ENCODE assay signal across 8 cellular contexts in genomic region chr10:42177793-42178689, GRCh38.
DNase-seq lines count a peak whose midpoint lies in the region; FAIRE-seq and TF ChIP-seq lines count a peak whose summit lies in the region.
"Not testable (repeated sequence)": the region's sequence is repeated elsewhere in the genome, so short reads cannot be mapped to it uniquely, and the experiment has no call there.

No MANE protein-coding gene starts in this region.

- not testable (repeated sequence) for H3K56ac ChIP-seq in H1 (replicated peaks; ENCODE audit: insufficient read length, low read depth, low read length)

- H4K20me1 ChIP-seq in Karpas-422 (ENCODE audit: insufficient read depth, low read depth, low read length); H1 (replicated peaks in 1 of 2; ENCODE audit: control insufficient read depth in 1 of 2, insufficient read depth in 2 of 2, low read length in 2 of 2): not testable (repeated sequence)

- H3K23me2 ChIP-seq in H1 (ENCODE audit: low read depth, low read length): not testable (repeated sequence)

- not testable (repeated sequence) for H3K27ac Mint-ChIP-seq in activated naive CD8-positive, alpha-beta T cell

- H3K79me2 ChIP-seq in Karpas-422 (ENCODE audit: low read length); H1 (ENCODE audit: control insufficient read depth in 1 of 2, insufficient read depth in 2 of 2, low read length in 2 of 2): not testable (repeated sequence)

- peaks cover 50% of the 10 kb centered on the region for H3K27me3 Mint-ChIP-seq in activated naive CD8-positive, alpha-beta T cell

- not testable (repeated sequence) for H2BK15ac ChIP-seq in H1 (ENCODE audit: low read length)

- not testable (repeated sequence) for H4K8ac ChIP-seq in H1 (ENCODE audit: extremely low read depth, insufficient read depth, low read length)

- not testable (repeated sequence) for H3K27me3 ChIP-seq in Karpas-422 (ENCODE audit: low read length); H1 (replicated peaks in 1 of 4; ENCODE audit: control insufficient read depth in 3 of 4, extremely low read depth in 1 of 4, insufficient read depth in 3 of 4, low read length in 3 of 4)

- H3K36me3 Mint-ChIP-seq in activated naive CD8-positive, alpha-beta T cell: not testable (repeated sequence)

- CTCF ChIA-PET in RWPE1 (lab: Yijun Ruan, JAX): interaction anchor here (0.6 kb wide), 1 partner anchor 595 kb away, joined by 4 read pairs; no protein-coding TSS in a partner anchor
- CTCF ChIA-PET in H1 (lab: Charles Lee; ENCODE audit: partially characterized antibody): not testable (repeated sequence)

- H2BK120ac ChIP-seq in H1 (replicated peaks; ENCODE audit: low read depth, low read length): not testable (repeated sequence)

- not testable (repeated sequence) for H2BK5ac ChIP-seq in H1 (ENCODE audit: low read depth, low read length)

- not testable (repeated sequence) for H3K36me3 ChIP-seq in Karpas-422 (ENCODE audit: insufficient read depth, low read length); H1 (ENCODE audit: control insufficient read depth in 2 of 4, insufficient read depth in 4 of 4, low read length in 3 of 4)

- not testable (repeated sequence) for H2BK20ac ChIP-seq in H1 (ENCODE audit: low read length)

- H3K9me2 ChIP-seq in Karpas-422 (replicated peaks; ENCODE audit: insufficient read depth, low read length): not testable (repeated sequence)

- FAIRE-seq in H1 (lab: Jason Lieb, UNC): not testable (repeated sequence)

- not testable (repeated sequence) for H3K9ac ChIP-seq in Karpas-422 (ENCODE audit: low read length); H1 (replicated peaks in 1 of 4; ENCODE audit: extremely low read depth in 1 of 4, low read depth in 3 of 4, low read length in 3 of 4)

- H2BK12ac ChIP-seq in H1 (ENCODE audit: low read depth, low read length): not testable (repeated sequence)

- H3K4ac ChIP-seq in H1 (replicated peaks; ENCODE audit: insufficient read length, low read depth, low read length): not testable (repeated sequence)

- H3K79me1 ChIP-seq in H1 (ENCODE audit: low read depth, low read length): not testable (repeated sequence)

- H3K18ac ChIP-seq in H1 (ENCODE audit: extremely low read depth, low read length): not testable (repeated sequence)

- not testable (repeated sequence) for TF ChIP-seq EP300 in H1 (IDR thresholded peaks at IDR 0.05; ENCODE audit: borderline replicate concordance in 1 of 2, low read depth in 2 of 2, low read length in 2 of 2)

- H3K9me3 ChIP-seq in Karpas-422 (ENCODE audit: low read length): not testable (repeated sequence)
- peaks cover 0 to 33% of the 10 kb centered on the region in 2 experiments; a peak in 2 of 4 replicates for H3K9me3 ChIP-seq in H1 (ENCODE audit: insufficient read depth in 2 of 2, low read depth in 1 of 2, low read length in 1 of 2)

- H3K4me1 Mint-ChIP-seq in activated naive CD8-positive, alpha-beta T cell (ENCODE audit: low read depth): not testable (repeated sequence)

- H4K5ac ChIP-seq in H1 (ENCODE audit: insufficient read length, low read depth, low read length): not testable (repeated sequence)

- 85% methylated on average over 3 of the region's 30 CpGs; no CpG with 5 or more reads in 1 of the 2 experiments for WGBS in H1 (ENCODE audit: extremely low coverage in 1 of 2, insufficient coverage in 1 of 2, insufficient read length in 1 of 2, insufficient replicate concordance in 2 of 2, low coverage in 1 of 2, low lambda C conversion rate in 2 of 2, missing lambda C conversion rate in 1 of 2), 2 experiments

- peak overlapping the region; percentile 75 for H3K4me3 Mint-ChIP-seq in activated naive CD8-positive, alpha-beta T cell

- H3K9me3 Mint-ChIP-seq in activated naive CD8-positive, alpha-beta T cell (ENCODE audit: low read depth): peaks cover 16% of the 10 kb centered on the region

- H3K23ac ChIP-seq in H1 (ENCODE audit: insufficient read length): not testable (repeated sequence)

- TF ChIP-seq CTCF in 22Rv1 (IDR thresholded peaks at IDR 0.05): peak; percentile 57
- TF ChIP-seq CTCF in RWPE1 (conservative IDR thresholded peaks at IDR 0.05; ENCODE audit: low read depth): peak; percentile 62
- not testable (repeated sequence) for TF ChIP-seq CTCF in H1 (IDR thresholded peaks at IDR 0.05; ENCODE audit: control extremely low read depth in 1 of 3, insufficient read depth in 1 of 3, low read depth in 1 of 3, low read length in 3 of 3)

- H2AK5ac ChIP-seq in H1 (ENCODE audit: low read depth, low read length): not testable (repeated sequence)

- H3K27ac ChIP-seq in 22Rv1; Karpas-422 (ENCODE audit: low read length); RWPE1; H1 (ENCODE audit: low read depth, low read length): not testable (repeated sequence)

- not testable (repeated sequence) for H2AFZ ChIP-seq in Karpas-422 (ENCODE audit: low read length); H1 (ENCODE audit: low read length)

- H3K4me2 ChIP-seq in Karpas-422 (ENCODE audit: low read depth, low read length, poor library complexity, severe bottlenecking); H1 (ENCODE audit: insufficient read depth in 1 of 2, low read depth in 2 of 2, low read length in 2 of 2): not testable (repeated sequence)

- DNase-seq in Daoy (ENCODE audit: low read depth) (peak; percentile 6), Karpas-422 (peak; percentile 46), iris pigment epithelial cell (ENCODE audit: low read depth) (peak; percentile 38), retina (peak; percentile 3)
- not testable (repeated sequence) for DNase-seq in RWPE1 (ENCODE audit: low spot score); H1 (ENCODE audit: low read depth in 1 of 2, low spot score in 2 of 2)

- not testable (repeated sequence) for TF ChIP-seq POLR2A in H1 (IDR thresholded peaks at IDR 0.05; ENCODE audit: control extremely low read depth in 1 of 2, low read depth in 2 of 2, low read length in 2 of 2)

- not testable (repeated sequence) for H4K91ac ChIP-seq in H1 (replicated peaks; ENCODE audit: insufficient read length, low read length)

- TF ChIP-seq RAD21 in H1 (IDR thresholded peaks at IDR 0.05 in 1 of 2, conservative IDR thresholded peaks at IDR 0.05 in 1 of 2; ENCODE audit: low read depth in 2 of 2, low read length in 2 of 2): peak; percentile 10 to 15; a peak in 2 of 4 replicates

- POLR2A ChIA-PET in RWPE1 (lab: Yijun Ruan, JAX; ENCODE audit: low non-redundant PET); H1 (lab: Charles Lee; ENCODE audit: partially characterized antibody): not testable (repeated sequence)

- not testable (repeated sequence) for H3K14ac ChIP-seq in H1 (ENCODE audit: insufficient read length)

- H3K4me1 ChIP-seq in Karpas-422 (ENCODE audit: low read length); H1 (replicated peaks in 1 of 4; ENCODE audit: control insufficient read depth in 3 of 4, insufficient read depth in 4 of 4, low read length in 3 of 4): not testable (repeated sequence)

- H3K4me3 ChIP-seq in Karpas-422 (ENCODE audit: low read length); H1 (ENCODE audit: extremely low read depth in 1 of 4, insufficient read depth in 2 of 4, low read depth in 3 of 4, low read length in 4 of 4): not testable (repeated sequence)
